26 cellular contexts compared by ENCODE assay signal in the genomic region with DNA sequence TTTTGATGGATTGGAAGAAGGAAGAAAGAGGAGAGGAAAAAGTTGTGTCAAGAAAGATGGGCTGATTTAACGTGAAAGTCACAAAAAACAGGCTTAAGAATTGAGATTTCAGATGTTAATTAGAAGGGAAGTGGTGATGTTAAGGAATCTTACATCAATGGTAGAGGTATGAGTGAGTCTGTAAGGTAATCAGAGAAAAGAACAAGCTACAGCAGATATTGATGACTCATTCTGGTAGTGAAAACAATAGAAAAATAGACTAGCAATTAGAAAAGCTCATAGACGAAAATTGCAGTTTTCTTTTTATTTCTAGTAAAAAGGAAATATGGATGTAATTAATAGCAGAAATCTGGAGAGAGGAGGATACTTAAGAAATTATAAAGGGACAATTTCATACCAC.
DNase-seq lines count a peak whose midpoint lies in the region; FAIRE-seq and TF ChIP-seq lines count a peak whose summit lies in the region.
"Had no signal": no experiment of that assay in that cellular context is flagged by ENCODE, and none has a peak within 500 bp of the region (broad histone marks: within the 10 kb centered on the region; RNA-seq: fewer than 3 reads in every experiment).

No MANE protein-coding gene starts in this region.

- peak; percentile 53 for DNase-seq in HPDE6-E6E7 (ENCODE audit: extremely low spot score)
- peak; percentile 19 for DNase-seq in astrocyte (ENCODE audit: low read depth)
- no peak for DNase-seq in H1 (ENCODE audit: low read depth in 1 of 2, low spot score in 2 of 2)
- DNase-seq in iris pigment epithelial cell (ENCODE audit: low read depth), result peak; percentile 2
- DNase-seq in dorsolateral prefrontal cortex, result no peak
- DNase-seq in MG63, result no peak
- no peak for DNase-seq in HCEC 1CT
- DNase-seq in SIG-M5 treated with dmso at 0.1 percent for 504 hours (lab: John Stamatoyannopoulos, UW; ENCODE audit: unreplicated experiment), result no peak
- DNase-seq: C1 segment of cervical spinal cord; CD4-positive, alpha-beta memory T cell; COR-L47; DMS53; GM23248; Kasumi-1; NCI-H1048; NCI-H1417; NCI-H1694; NCI-H2029 treated with DMSO at 0.1 percent for 48 hours; NCI-H446 treated with DMSO at 0.1 percent for 48 hours; NCI-H526; NCI-H82; RPMI8226; SHP77 treated with DMSO at 0.1 percent for 48 hours had no signal

- H3K9me3 ChIP-seq in astrocyte (ENCODE audit: insufficient read depth, low read depth, low read length) (no peaks in the 10 kb centered on the region), H1 (ENCODE audit: insufficient read depth in 2 of 2, low read depth in 1 of 2, low read length in 1 of 2) (no peaks in the 10 kb centered on the region), MG63 (peaks cover 3% of the 10 kb centered on the region; the same call in 1 of the 2 replicates)
- H3K9me3 ChIP-seq: HAP-1 had no signal

- H2BK12ac ChIP-seq in H1 (ENCODE audit: low read depth, low read length), result no peak overlapping the region

- no peak overlapping the region for H2BK5ac ChIP-seq in H1 (ENCODE audit: low read depth, low read length)

- 59% methylated on average over 2 of the region's 2 CpGs; no CpG with 5 or more reads in 1 of the 2 experiments for WGBS in H1 (ENCODE audit: extremely low coverage in 1 of 2, insufficient coverage in 1 of 2, insufficient read length in 1 of 2, insufficient replicate concordance in 2 of 2, low coverage in 1 of 2, low lambda C conversion rate in 2 of 2, missing lambda C conversion rate in 1 of 2), 2 experiments

- H4K91ac ChIP-seq in H1 (replicated peaks; ENCODE audit: insufficient read length, low read length), result no peak overlapping the region

- H2AFZ ChIP-seq in astrocyte (ENCODE audit: low read depth, low read length) (no peak overlapping the region), H1 (ENCODE audit: low read length) (peak overlapping the region; percentile 85)
- H2AFZ ChIP-seq: GM23248 had no signal

- no peak overlapping the region for H2BK20ac ChIP-seq in H1 (ENCODE audit: low read length)

- no peak overlapping the region for H3K4me3 Mint-ChIP-seq in astrocyte (ENCODE audit: unreplicated experiment)
- H3K4me3 Mint-ChIP-seq: CD4-positive, alpha-beta memory T cell had no signal

- no peaks in the 10 kb centered on the region for H3K79me1 ChIP-seq in H1 (ENCODE audit: low read depth, low read length)

- no peaks in the 10 kb centered on the region for H3K27me3 Mint-ChIP-seq in astrocyte (ENCODE audit: low read depth, unreplicated experiment)
- H3K27me3 Mint-ChIP-seq: CD4-positive, alpha-beta memory T cell had no signal

- H4K20me1 ChIP-seq in astrocyte (ENCODE audit: insufficient read depth, low read length), result no peaks in the 10 kb centered on the region
- H4K20me1 ChIP-seq in H1 (replicated peaks in 1 of 2; ENCODE audit: control insufficient read depth in 1 of 2, insufficient read depth in 2 of 2, low read length in 2 of 2), result no peaks in the 10 kb centered on the region

- H3K79me2 ChIP-seq in astrocyte (ENCODE audit: insufficient read depth, low read length) (no peaks in the 10 kb centered on the region), H1 (ENCODE audit: control insufficient read depth in 1 of 2, insufficient read depth in 2 of 2, low read length in 2 of 2) (no peaks in the 10 kb centered on the region)

- H3K18ac ChIP-seq in H1 (ENCODE audit: extremely low read depth, low read length), result no peak overlapping the region

- no peak for TF ChIP-seq EP300 in H1 (IDR thresholded peaks at IDR 0.05; ENCODE audit: borderline replicate concordance in 1 of 2, low read depth in 2 of 2, low read length in 2 of 2)

- no peak overlapping the region for H3K56ac ChIP-seq in H1 (replicated peaks; ENCODE audit: insufficient read length, low read depth, low read length)

- no peaks in the 10 kb centered on the region for H3K36me3 ChIP-seq in astrocyte (ENCODE audit: insufficient read depth, low read length)
- H3K36me3 ChIP-seq in H1 (ENCODE audit: control insufficient read depth in 2 of 4, insufficient read depth in 4 of 4, low read length in 3 of 4), result no peaks in the 10 kb centered on the region
- no peaks in the 10 kb centered on the region for H3K36me3 ChIP-seq in MG63
- H3K36me3 ChIP-seq: HAP-1 had no signal

- H3K9me3 Mint-ChIP-seq in astrocyte (ENCODE audit: unreplicated experiment), result no peaks in the 10 kb centered on the region

- no peak overlapping the region for H3K27ac Mint-ChIP-seq in astrocyte (ENCODE audit: unreplicated experiment)
- H3K27ac Mint-ChIP-seq: CD4-positive, alpha-beta memory T cell had no signal

- H3K23me2 ChIP-seq in H1 (ENCODE audit: low read depth, low read length), result no peaks in the 10 kb centered on the region

- CTCF ChIA-PET in H1 (lab: Charles Lee; ENCODE audit: partially characterized antibody), result no interaction called here

- TF ChIP-seq CTCF in astrocyte (IDR thresholded peaks at IDR 0.05; ENCODE audit: insufficient read depth, low read depth, low read length) (no peak), H1 (IDR thresholded peaks at IDR 0.05; ENCODE audit: control extremely low read depth in 1 of 3, insufficient read depth in 1 of 3, low read depth in 1 of 3, low read length in 3 of 3) (no peak), dorsolateral prefrontal cortex (IDR thresholded peaks at IDR 0.05 in 54 of 56, conservative IDR thresholded peaks at IDR 0.05 in 2 of 56; ENCODE audit: low read depth in 1 of 56, partially characterized antibody in 56 of 56) (no peak)

- H3K23ac ChIP-seq in H1 (ENCODE audit: insufficient read length), result no peak overlapping the region

- intact Hi-C loops in dorsolateral prefrontal cortex (cut with DNase I), result no loop called here

- no peak overlapping the region for H3K27ac ChIP-seq in astrocyte (ENCODE audit: low read depth, low read length)
- no peak overlapping the region for H3K27ac ChIP-seq in H1 (ENCODE audit: low read depth, low read length)
- no peak overlapping the region for H3K27ac ChIP-seq in dorsolateral prefrontal cortex
- H3K27ac ChIP-seq: GM23248 had no signal

- POLR2A ChIA-PET in H1 (lab: Charles Lee; ENCODE audit: partially characterized antibody), result no interaction called here

- no peak overlapping the region for H3K4me2 ChIP-seq in astrocyte (ENCODE audit: low read length)
- no peak overlapping the region for H3K4me2 ChIP-seq in H1 (ENCODE audit: insufficient read depth in 1 of 2, low read depth in 2 of 2, low read length in 2 of 2)

- no peak overlapping the region for H3K14ac ChIP-seq in H1 (ENCODE audit: insufficient read length)

- H3K27me3 ChIP-seq in astrocyte (ENCODE audit: insufficient read depth, low read length) (no peaks in the 10 kb centered on the region), H1 (replicated peaks in 1 of 4; ENCODE audit: control insufficient read depth in 3 of 4, extremely low read depth in 1 of 4, insufficient read depth in 3 of 4, low read length in 3 of 4) (no peaks in the 10 kb centered on the region), dorsolateral prefrontal cortex (peaks cover 0 to 9% (median 0%) of the 10 kb centered on the region in 45 donors), MG63 (no peaks in the 10 kb centered on the region)

- no peak overlapping the region for H4K5ac ChIP-seq in H1 (ENCODE audit: insufficient read length, low read depth, low read length)

- H3K4me3 ChIP-seq in astrocyte (ENCODE audit: insufficient read depth, low read depth, low read length) (no peak overlapping the region), H1 (ENCODE audit: extremely low read depth in 1 of 4, insufficient read depth in 2 of 4, low read depth in 3 of 4, low read length in 4 of 4) (no peak overlapping the region), dorsolateral prefrontal cortex (no peak overlapping the region), MG63 (no peak overlapping the region)
- H3K4me3 ChIP-seq: GM23248, HAP-1 had no signal

- H3K4me1 ChIP-seq in astrocyte (ENCODE audit: insufficient read depth, low read length) (peaks cover 13% of the 10 kb centered on the region), H1 (replicated peaks in 1 of 4; ENCODE audit: control insufficient read depth in 3 of 4, insufficient read depth in 4 of 4, low read length in 3 of 4) (peaks cover 0 to 9% (median 0%) of the 10 kb centered on the region in 4 experiments; a peak in 2 of 7 replicates)
- H3K4me1 ChIP-seq: HAP-1 had no signal

- H3K4me1 Mint-ChIP-seq in astrocyte (ENCODE audit: low read depth, unreplicated experiment), result peaks cover 21% of the 10 kb centered on the region
- H3K4me1 Mint-ChIP-seq: CD4-positive, alpha-beta memory T cell had no signal

- TF ChIP-seq RAD21 in H1 (IDR thresholded peaks at IDR 0.05 in 1 of 2, conservative IDR thresholded peaks at IDR 0.05 in 1 of 2; ENCODE audit: low read depth in 2 of 2, low read length in 2 of 2), result no peak

- no peak overlapping the region for H3K4ac ChIP-seq in H1 (replicated peaks; ENCODE audit: insufficient read length, low read depth, low read length)

- FAIRE-seq in astrocyte (lab: Jason Lieb, UNC) (no peak), H1 (lab: Jason Lieb, UNC) (no peak)
- FAIRE-seq: A204.1, GM18507 had no signal

- H3K9ac ChIP-seq in astrocyte (ENCODE audit: low read length) (no peak overlapping the region), H1 (replicated peaks in 1 of 4; ENCODE audit: extremely low read depth in 1 of 4, low read depth in 3 of 4, low read length in 3 of 4) (no peak overlapping the region)
- H3K9ac ChIP-seq: GM23248 had no signal

- no peaks in the 10 kb centered on the region for H3K36me3 Mint-ChIP-seq in astrocyte (ENCODE audit: low read depth, unreplicated experiment)
- H3K36me3 Mint-ChIP-seq: CD4-positive, alpha-beta memory T cell had no signal

- no peak overlapping the region for H4K8ac ChIP-seq in H1 (ENCODE audit: extremely low read depth, insufficient read depth, low read length)

- TF ChIP-seq POLR2A in H1 (IDR thresholded peaks at IDR 0.05; ENCODE audit: control extremely low read depth in 1 of 2, low read depth in 2 of 2, low read length in 2 of 2), result no peak

- H2BK120ac ChIP-seq in H1 (replicated peaks; ENCODE audit: low read depth, low read length), result no peak overlapping the region

- no peak overlapping the region for H2BK15ac ChIP-seq in H1 (ENCODE audit: low read length)

- H2AK5ac ChIP-seq in H1 (ENCODE audit: low read depth, low read length), result no peak overlapping the region

TF ChIP-seq in H1, 55 proteins besides CTCF, POLR2A, EP300 and RAD21 (continues in another document):
- TF ChIP-seq JUN (IDR thresholded peaks at IDR 0.05; ENCODE audit: low read depth, low read length) (no peak), GTF2F1 (IDR thresholded peaks at IDR 0.05; ENCODE audit: borderline replicate concordance, low read depth, low read length) (no peak), TAF1 (IDR thresholded peaks at IDR 0.05; ENCODE audit: low read depth, low read length) (no peak), CEBPB (IDR thresholded peaks at IDR 0.05; ENCODE audit: low read depth, low read length) (no peak), SAP30 (IDR thresholded peaks at IDR 0.05; ENCODE audit: insufficient read depth, insufficient replicate concordance, low read length) (no peak)
- TF ChIP-seq, protein P1, sequence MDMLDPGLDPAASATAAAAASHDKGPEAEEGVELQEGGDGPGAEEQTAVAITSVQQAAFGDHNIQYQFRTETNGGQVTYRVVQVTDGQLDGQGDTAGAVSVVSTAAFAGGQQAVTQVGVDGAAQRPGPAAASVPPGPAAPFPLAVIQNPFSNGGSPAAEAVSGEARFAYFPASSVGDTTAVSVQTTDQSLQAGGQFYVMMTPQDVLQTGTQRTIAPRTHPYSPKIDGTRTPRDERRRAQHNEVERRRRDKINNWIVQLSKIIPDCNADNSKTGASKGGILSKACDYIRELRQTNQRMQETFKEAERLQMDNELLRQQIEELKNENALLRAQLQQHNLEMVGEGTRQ (IDR thresholded peaks at IDR 0.05; ENCODE audit: low read length), result no peak

Comparison
In these comparisons a context has a peak if more than half of its experiments do, and no peak if none do; other contexts are left out.
1. DNase-seq: peak in HPDE6-E6E7 (single experiment), astrocyte (single experiment) and iris pigment epithelial cell (single experiment); none in H1 (0 of 2), dorsolateral prefrontal cortex (0 of 10), MG63 (single experiment), HCEC 1CT (single experiment) and SIG-M5 treated with dmso at 0.1 percent for 504 hours (single experiment).